ENCODE assay signal across 20 cellular contexts in genomic region chr11:27551127-27551526, GRCh38. TPM values are rescaled to one million over a fixed set of nuclear protein-coding genes. Genes with fewer than 3 reads are reported as not detected.
DNase-seq lines count a peak whose midpoint lies in the region; ATAC-seq lines count a peak whose summit lies in the region.
"Had no signal": no experiment of that assay in that cellular context is flagged by ENCODE, and none has a peak within 500 bp of the region (broad histone marks: within the 10 kb centered on the region; RNA-seq: fewer than 3 reads in every experiment).

No MANE protein-coding gene starts in this region.

- peaks cover 0 to 2% of the 10 kb centered on the region in 2 donors for H3K36me3 Mint-ChIP-seq in stimulated activated naive B cell treated with anti-CD40 and anti-IgM and Interleukin-4, amounts not matched to agents 10 μg/mL and 1 μg/mL and 100 μg/mL, for 72 hours

- H3K27ac Mint-ChIP-seq in stimulated activated naive B cell treated with anti-CD40 and anti-IgM and Interleukin-4, amounts not matched to agents 10 μg/mL and 1 μg/mL and 100 μg/mL, for 72 hours = no peak overlapping the region
- H3K27ac Mint-ChIP-seq: GM23338 had no signal

- no peaks in the 10 kb centered on the region for H3K9me3 Mint-ChIP-seq in stimulated activated naive B cell treated with anti-CD40 and anti-IgM and Interleukin-4, amounts not matched to agents 10 μg/mL and 1 μg/mL and 100 μg/mL, for 72 hours
- H3K9me3 Mint-ChIP-seq: GM23338 had no signal

- DNase-seq in stimulated activated naive B cell treated with anti-CD40 and anti-IgM and Interleukin-4, amounts not matched to agents 10 μg/mL and 1 μg/mL and 100 μg/mL, for 72 hours = no peak
- DNase-seq in sciatic nerve (ENCODE audit: low spot score) = no peak
- DNase-seq: BE2C, EL, GF-D8, MG63, NCI-H1048, NCI-H1417 treated with DMSO at 0.1 percent for 48 hours, NCI-H187, NCI-H2107, NCI-H446 treated with DMSO at 0.1 percent for 48 hours, NCI-H526 treated with DMSO at 0.1 percent for 48 hours, SIG-M5, SK-N-SH had no signal

- H3K4me1 Mint-ChIP-seq in stimulated activated naive B cell treated with anti-CD40 and anti-IgM and Interleukin-4, amounts not matched to agents 10 μg/mL and 1 μg/mL and 100 μg/mL, for 72 hours = peaks cover 0 to under 1% of the 10 kb centered on the region in 2 donors

- no peaks in the 10 kb centered on the region for H3K27me3 Mint-ChIP-seq in stimulated activated naive B cell treated with anti-CD40 and anti-IgM and Interleukin-4, amounts not matched to agents 10 μg/mL and 1 μg/mL and 100 μg/mL, for 72 hours

- ATAC-seq in GM18861 (IDR thresholded peaks at IDR 0.05; ENCODE audit: unreplicated experiment) (peak; percentile 48), GM19351 (IDR thresholded peaks at IDR 0.05; ENCODE audit: unreplicated experiment) (peak; percentile 74), HG02852 (IDR thresholded peaks at IDR 0.05; ENCODE audit: unreplicated experiment) (peak; percentile 59), GM21515 (IDR thresholded peaks at IDR 0.05; ENCODE audit: unreplicated experiment) (no peak), GM18517 (IDR thresholded peaks at IDR 0.05; ENCODE audit: unreplicated experiment) (no peak), sciatic nerve (no peak)
- peak; percentile 45 to 51 for ATAC-seq in stimulated activated naive B cell treated with anti-CD40 and anti-IgM and Interleukin-4, amounts not matched to agents 10 μg/mL and 1 μg/mL and 100 μg/mL, for 72 hours (replicated peaks)
- ATAC-seq: GM23338 had no signal

- H3K4me3 Mint-ChIP-seq in stimulated activated naive B cell treated with anti-CD40 and anti-IgM and Interleukin-4, amounts not matched to agents 10 μg/mL and 1 μg/mL and 100 μg/mL, for 72 hours = no peak overlapping the region
- H3K4me3 Mint-ChIP-seq: GM23338 had no signal

- intact Hi-C loops in sciatic nerve (cut with DNase I) = no loop called here

RNA-seq across cellular contexts. Expression of gene LIN7C, which starts 44.6 kb away (rescaled TPM):
- 40.8 TPM for total RNA-seq in sciatic nerve

Comparison
In these comparisons a context has a peak if more than half of its experiments do, and no peak if none do; other contexts are left out.
1. ATAC-seq: peak in GM18861 (single experiment), GM19351 (single experiment), HG02852 (single experiment) and stimulated activated naive B cell treated with anti-CD40 and anti-IgM and Interleukin-4, amounts not matched to agents 10 μg/mL and 1 μg/mL and 100 μg/mL, for 72 hours (2 of 2); none in GM21515 (single experiment), GM18517 (single experiment) and sciatic nerve (single experiment).